Comparison of ENCODE assay signal across 8 cellular contexts in genomic region chr6:35497571-35498406, GRCh38. TPM values are rescaled to one million over a fixed set of nuclear protein-coding genes. Genes with fewer than 3 reads are reported as not detected.
DNase-seq lines count a peak whose midpoint lies in the region; ATAC-seq and TF ChIP-seq lines count a peak whose summit lies in the region.

No MANE protein-coding gene starts in this region.

- TF ChIP-seq CTCF in GM13977 (IDR thresholded peaks at IDR 0.05; ENCODE audit: extremely low read depth, insufficient read depth, missing control alignments) = no peak
- no peak for TF ChIP-seq CTCF in fibroblast of villous mesenchyme (IDR thresholded peaks at IDR 0.05; ENCODE audit: insufficient read depth, low read depth, low read length)
- TF ChIP-seq CTCF in omental fat pad (IDR thresholded peaks at IDR 0.05) = no peak

- H3K9me3 Mint-ChIP-seq in activated T-helper 2 cell treated with anti-CD3 and anti-CD28 coated beads, Interferon-gamma antibody, Interleukin-2, Interleukin-4, amounts not matched to agents 10 μg/mL and 5 μg/mL and 100 μg/mL, durations not matched to agents 14 hours and 24 hours and 36 hours = no peaks in the 10 kb centered on the region

- intact Hi-C loops in activated T-helper 2 cell treated with anti-CD3 and anti-CD28 coated beads, Interferon-gamma antibody, Interleukin-2, Interleukin-4, amounts not matched to agents 10 μg/mL and 5 μg/mL and 100 μg/mL, durations not matched to agents 14 hours and 24 hours and 36 hours (cut with micrococcal nuclease) = no loop called here

- peak overlapping the region; percentile 26 for H3K27ac Mint-ChIP-seq in activated T-helper 2 cell treated with anti-CD3 and anti-CD28 coated beads, Interferon-gamma antibody, Interleukin-2, Interleukin-4, amounts not matched to agents 10 μg/mL and 5 μg/mL and 100 μg/mL, durations not matched to agents 14 hours and 24 hours and 36 hours

- H3K36me3 Mint-ChIP-seq in activated T-helper 2 cell treated with anti-CD3 and anti-CD28 coated beads, Interferon-gamma antibody, Interleukin-2, Interleukin-4, amounts not matched to agents 10 μg/mL and 5 μg/mL and 100 μg/mL, durations not matched to agents 14 hours and 24 hours and 36 hours (ENCODE audit: low read depth) = no peaks in the 10 kb centered on the region

- in situ Hi-C loops in GM13977 (cut with MboI; ENCODE audit: low pct_unique_long_range_greater_than_20kb, low sequenced_read_pairs, unreplicated experiment) = no loop called here

- peak overlapping the region; percentile 76 for H3K4me3 ChIP-seq in fibroblast of villous mesenchyme (ENCODE audit: low read depth, low read length)

- peak overlapping the region; percentile 74 for H3K4me3 Mint-ChIP-seq in activated T-helper 2 cell treated with anti-CD3 and anti-CD28 coated beads, Interferon-gamma antibody, Interleukin-2, Interleukin-4, amounts not matched to agents 10 μg/mL and 5 μg/mL and 100 μg/mL, durations not matched to agents 14 hours and 24 hours and 36 hours (ENCODE audit: low read depth)

- peak; percentile 66 for DNase-seq in GM13977 (ENCODE audit: low spot score)
- DNase-seq in NCI-H510A (lab: John Stamatoyannopoulos, UW) = peak; percentile 66
- DNase-seq in activated T-helper 2 cell treated with anti-CD3 and anti-CD28 coated beads, Interferon-gamma antibody, Interleukin-2, Interleukin-4, amounts not matched to agents 10 μg/mL and 5 μg/mL and 100 μg/mL, durations not matched to agents 14 hours and 24 hours and 36 hours (ENCODE audit: low spot score) = peak; percentile 31
- DNase-seq in fibroblast of villous mesenchyme (ENCODE audit: low read depth) = peak; percentile 94
- DNase-seq in omental fat pad (ENCODE audit: low spot score) = no peak
- DNase-seq in anterior cingulate cortex (lab: John Stamatoyannopoulos, UW) = no peak
- DNase-seq in NCI-H526 treated with DMSO at 0.1 percent for 48 hours (lab: John Stamatoyannopoulos, UW) = no peak
- DNase-seq in kidney glomerular epithelial cell (lab: John Stamatoyannopoulos, UW) = no peak

- H3K27me3 Mint-ChIP-seq in activated T-helper 2 cell treated with anti-CD3 and anti-CD28 coated beads, Interferon-gamma antibody, Interleukin-2, Interleukin-4, amounts not matched to agents 10 μg/mL and 5 μg/mL and 100 μg/mL, durations not matched to agents 14 hours and 24 hours and 36 hours (ENCODE audit: low read depth) = peaks cover 31% of the 10 kb centered on the region

- H3K4me1 Mint-ChIP-seq in activated T-helper 2 cell treated with anti-CD3 and anti-CD28 coated beads, Interferon-gamma antibody, Interleukin-2, Interleukin-4, amounts not matched to agents 10 μg/mL and 5 μg/mL and 100 μg/mL, durations not matched to agents 14 hours and 24 hours and 36 hours (ENCODE audit: low read depth) = peaks cover 3% of the 10 kb centered on the region

- peak; percentile 13 for ATAC-seq in omental fat pad (ENCODE audit: low FRiP score)

RNA-seq across cellular contexts. Expression of gene TEAD3, which starts 0.9 kb away (rescaled TPM):
- total RNA-seq in activated T-helper 2 cell treated with anti-CD3 and anti-CD28 coated beads, Interferon-gamma antibody, Interleukin-2, Interleukin-4, amounts not matched to agents 10 μg/mL and 5 μg/mL and 100 μg/mL, durations not matched to agents 14 hours and 24 hours and 36 hours = 1.8 and 2.0 TPM in 2 replicates
- total RNA-seq in fibroblast of villous mesenchyme (23.7 and 27.1 TPM in 2 replicates), omental fat pad (10 to 100 TPM in 3 of 4 donors, 1 to 10 TPM in 1; 8.2 to 16.0 (median 14.2) TPM)

RNA-seq across cellular contexts. Expression of gene TULP1, which starts 14.9 kb away (rescaled TPM):
- total RNA-seq in activated T-helper 2 cell treated with anti-CD3 and anti-CD28 coated beads, Interferon-gamma antibody, Interleukin-2, Interleukin-4, amounts not matched to agents 10 μg/mL and 5 μg/mL and 100 μg/mL, durations not matched to agents 14 hours and 24 hours and 36 hours = not detected in 2 replicates
- total RNA-seq in fibroblast of villous mesenchyme = not detected in 2 replicates
- under 1 TPM in 1 of 4 donors, not detected in 3; 0.28 TPM for total RNA-seq in omental fat pad

RNA-seq across cellular contexts. Expression of gene RPL10A, which starts 29.6 kb away (rescaled TPM):
- 1,727 and 1,773 TPM in 2 replicates for total RNA-seq in activated T-helper 2 cell treated with anti-CD3 and anti-CD28 coated beads, Interferon-gamma antibody, Interleukin-2, Interleukin-4, amounts not matched to agents 10 μg/mL and 5 μg/mL and 100 μg/mL, durations not matched to agents 14 hours and 24 hours and 36 hours
- total RNA-seq in fibroblast of villous mesenchyme (1,513 and 2,144 TPM in 2 replicates), omental fat pad (1,000 to 10,000 TPM; 1,059 to 1,562 (median 1,256) TPM)

RNA-seq across cellular contexts. Expression of gene FANCE, which starts 45.7 kb away (rescaled TPM):
- 20.6 and 21.1 TPM in 2 replicates for total RNA-seq in activated T-helper 2 cell treated with anti-CD3 and anti-CD28 coated beads, Interferon-gamma antibody, Interleukin-2, Interleukin-4, amounts not matched to agents 10 μg/mL and 5 μg/mL and 100 μg/mL, durations not matched to agents 14 hours and 24 hours and 36 hours
- total RNA-seq in fibroblast of villous mesenchyme = 4.5 and 6.5 TPM in 2 replicates
- 1 to 10 TPM; 1.9 to 9.6 (median 5.4) TPM for total RNA-seq in omental fat pad

Comparison
In these comparisons a context has a peak if more than half of its experiments do, and no peak if none do; other contexts are left out.
1. DNase-seq: peak in GM13977 (single experiment), NCI-H510A (single experiment), activated T-helper 2 cell treated with anti-CD3 and anti-CD28 coated beads, Interferon-gamma antibody, Interleukin-2, Interleukin-4, amounts not matched to agents 10 μg/mL and 5 μg/mL and 100 μg/mL, durations not matched to agents 14 hours and 24 hours and 36 hours (single experiment) and fibroblast of villous mesenchyme (single experiment); none in omental fat pad (single experiment), anterior cingulate cortex (0 of 58), NCI-H526 treated with DMSO at 0.1 percent for 48 hours (single experiment) and kidney glomerular epithelial cell (single experiment).